Comparison of ENCODE assay signal across 8 cellular contexts in the genomic region with DNA sequence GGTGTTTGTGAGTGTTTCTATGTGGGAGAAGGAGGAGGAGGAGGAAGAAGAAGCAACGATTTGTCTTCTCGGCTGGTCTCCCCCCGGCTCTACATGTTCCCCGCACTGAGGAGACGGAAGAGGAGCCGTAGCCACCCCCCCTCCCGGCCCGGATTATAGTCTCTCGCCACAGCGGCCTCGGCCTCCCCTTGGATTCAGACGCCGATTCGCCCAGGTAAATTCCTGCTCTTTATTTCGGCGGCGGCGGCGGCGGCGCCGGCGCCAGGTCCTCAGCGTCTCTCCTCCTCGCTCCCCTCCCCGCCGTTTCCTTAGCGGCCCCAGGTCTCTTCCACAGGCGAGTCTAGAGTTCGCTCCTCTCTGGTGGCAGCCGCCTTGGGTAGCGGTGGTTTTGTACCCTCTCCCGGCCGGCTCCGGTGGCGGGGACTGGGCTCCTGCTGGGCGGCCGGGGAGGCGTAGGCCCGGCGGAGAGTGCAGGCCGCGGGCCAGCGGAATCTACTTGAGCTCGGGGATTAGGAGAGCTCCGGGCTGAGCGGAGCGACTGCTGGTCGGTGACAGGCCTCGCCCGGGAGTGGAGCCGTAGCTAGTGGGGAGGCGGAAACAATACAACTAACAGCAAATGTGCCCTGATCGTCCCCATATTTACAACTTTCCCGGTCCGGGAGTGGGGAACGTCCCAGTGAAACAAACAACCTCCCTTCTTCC. TPM values are rescaled to one million over a fixed set of nuclear protein-coding genes. Genes with fewer than 3 reads are reported as not detected.
DNase-seq lines count a peak whose midpoint lies in the region; ATAC-seq and TF ChIP-seq lines count a peak whose summit lies in the region.

No MANE protein-coding gene starts in this region.

- H3K4me3 Mint-ChIP-seq in endodermal cell = peak overlapping the region; percentile 82
- peak overlapping the region; percentile 83 for H3K4me3 Mint-ChIP-seq in mesothelial cell of epicardium

- DNase-seq in SKM-1 treated with dmso at 0.1 percent for 144 hours (lab: John Stamatoyannopoulos, UW; ENCODE audit: unreplicated experiment) (peak; percentile 71), SKM-1 (lab: John Stamatoyannopoulos, UW; ENCODE audit: unreplicated experiment) (no peak), NCI-H526 treated with DMSO at 0.1 percent for 48 hours (lab: John Stamatoyannopoulos, UW) (peak; percentile 88), endodermal cell (peak; percentile 87), mesothelial cell of epicardium (ENCODE audit: low spot score in 2 of 2, unreplicated experiment in 2 of 2) (peak; percentile 50 to 72)
- peak; percentile 27 to 41 (median 30) for DNase-seq in activated CD8-positive, alpha-beta memory T cell treated with anti-CD3 and anti-CD28 coated beads for 48 hours (ENCODE audit: low read depth in 2 of 3, low spot score in 2 of 3)
- DNase-seq in stimulated activated CD8-positive, alpha-beta memory T cell treated with anti-CD3 and anti-CD28 coated beads, Interleukin-15, amount 100 ng/mL, for 48 hours (ENCODE audit: low read depth in 2 of 2) = peak; percentile 28 to 32

- peaks cover 6% of the 10 kb centered on the region for H3K4me1 ChIP-seq in endodermal cell (ENCODE audit: control insufficient read depth, insufficient read depth, low read length)

- peak; percentile 30 for ATAC-seq in HG03280 (IDR thresholded peaks at IDR 0.05; ENCODE audit: unreplicated experiment)

- peaks cover 4% of the 10 kb centered on the region for H3K36me3 ChIP-seq in endodermal cell (ENCODE audit: control insufficient read depth, insufficient read depth, low read length)

- H3K27ac Mint-ChIP-seq in endodermal cell (peak overlapping the region; percentile 96), mesothelial cell of epicardium (peak overlapping the region; percentile 97)

- H3K4me1 Mint-ChIP-seq in endodermal cell (peaks cover 28% of the 10 kb centered on the region), mesothelial cell of epicardium (peaks cover 48% of the 10 kb centered on the region)

- 0% methylated on average over 10 to 57 of the region's 57 CpGs for WGBS in endodermal cell (ENCODE audit: insufficient coverage in 1 of 2, insufficient read length in 1 of 2), 2 experiments

- no peaks in the 10 kb centered on the region for H3K27me3 Mint-ChIP-seq in endodermal cell (ENCODE audit: insufficient read depth)
- no peaks in the 10 kb centered on the region for H3K27me3 Mint-ChIP-seq in mesothelial cell of epicardium (ENCODE audit: low read depth)

- no peaks in the 10 kb centered on the region for H3K27me3 ChIP-seq in endodermal cell (ENCODE audit: control insufficient read depth, insufficient read depth, low read length, poor library complexity, severe bottlenecking)

- H3K9me3 ChIP-seq in endodermal cell (ENCODE audit: control insufficient read depth, low read length) = no peaks in the 10 kb centered on the region

- peak overlapping the region; percentile 91 for H3K9ac ChIP-seq in endodermal cell (ENCODE audit: extremely low read depth, low read length, poor library complexity, severe bottlenecking)

- TF ChIP-seq CTCF in endodermal cell (conservative IDR thresholded peaks at IDR 0.05) = no peak
- no peak for TF ChIP-seq CTCF in mesothelial cell of epicardium (IDR thresholded peaks at IDR 0.05; ENCODE audit: unreplicated experiment)

- no peaks in the 10 kb centered on the region for H3K9me3 Mint-ChIP-seq in endodermal cell
- H3K9me3 Mint-ChIP-seq in mesothelial cell of epicardium = no peaks in the 10 kb centered on the region

- H3K4me3 ChIP-seq in endodermal cell (ENCODE audit: low read length) = peak overlapping the region; percentile 95

- peaks cover 5% of the 10 kb centered on the region for H3K36me3 Mint-ChIP-seq in endodermal cell (ENCODE audit: low read depth)
- H3K36me3 Mint-ChIP-seq in mesothelial cell of epicardium = no peaks in the 10 kb centered on the region

- H3K27ac ChIP-seq in endodermal cell (ENCODE audit: low read depth, low read length) = peak overlapping the region; percentile 85

RNA-seq across cellular contexts. Expression of gene NIPBL, which starts 0.5 kb away (rescaled TPM):
- total RNA-seq in endodermal cell = 10 to 100 TPM; 63.3 to 65.8 TPM
- 51.1 TPM for polyA plus RNA-seq in endodermal cell (2013, experiment 1 of 2)
- 46.3 TPM for polyA plus RNA-seq in endodermal cell (2013, experiment 2 of 2)
- total RNA-seq in mesothelial cell of epicardium = 84.0 to 92.2 TPM (median 88.6 TPM) in 3 replicates
